In the genomic region with DNA sequence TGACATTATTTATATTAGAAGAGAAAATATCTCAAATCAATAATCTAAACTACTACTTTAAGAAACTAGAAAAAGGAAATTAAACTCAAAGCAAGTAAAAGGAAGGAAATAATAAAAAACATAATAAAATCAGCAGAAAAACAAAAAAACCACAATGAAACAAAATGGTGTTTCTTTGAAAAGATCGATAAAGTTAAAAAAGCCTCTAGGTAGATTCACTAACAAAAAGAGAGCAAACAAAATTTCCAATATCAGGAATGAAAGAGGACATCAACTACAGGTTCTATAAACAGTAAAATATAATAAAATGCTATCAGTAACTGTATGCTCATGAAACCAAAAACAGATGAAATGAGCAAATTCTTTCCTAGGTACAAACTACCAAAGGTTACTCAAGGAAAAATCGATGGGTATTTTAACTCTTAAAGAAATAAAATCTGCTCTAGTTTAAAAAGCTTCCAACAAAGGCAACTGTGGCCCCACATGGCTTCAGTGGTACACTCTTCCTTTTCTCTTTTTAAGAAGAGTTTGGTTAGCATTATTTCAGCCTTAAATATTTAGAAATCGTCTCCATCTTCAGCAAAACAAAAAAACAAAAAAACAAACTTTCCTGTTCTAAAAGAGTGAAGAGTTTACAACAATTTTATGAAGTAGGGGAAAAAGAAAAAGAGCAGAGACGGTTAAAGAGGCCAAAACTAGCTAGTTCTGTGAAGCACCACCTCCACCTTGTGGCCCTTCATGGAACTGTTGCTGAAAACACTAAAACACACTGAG, we compare ENCODE assay signal across 1 cellular context.
TF ChIP-seq lines count a peak whose summit lies in the region.

No MANE protein-coding gene starts in this region.

TF ChIP-seq in K562, 482 proteins besides CTCF, POLR2A, EP300 and RAD21 (continued from another document and continues in another):
- TF ChIP-seq, protein P1, sequence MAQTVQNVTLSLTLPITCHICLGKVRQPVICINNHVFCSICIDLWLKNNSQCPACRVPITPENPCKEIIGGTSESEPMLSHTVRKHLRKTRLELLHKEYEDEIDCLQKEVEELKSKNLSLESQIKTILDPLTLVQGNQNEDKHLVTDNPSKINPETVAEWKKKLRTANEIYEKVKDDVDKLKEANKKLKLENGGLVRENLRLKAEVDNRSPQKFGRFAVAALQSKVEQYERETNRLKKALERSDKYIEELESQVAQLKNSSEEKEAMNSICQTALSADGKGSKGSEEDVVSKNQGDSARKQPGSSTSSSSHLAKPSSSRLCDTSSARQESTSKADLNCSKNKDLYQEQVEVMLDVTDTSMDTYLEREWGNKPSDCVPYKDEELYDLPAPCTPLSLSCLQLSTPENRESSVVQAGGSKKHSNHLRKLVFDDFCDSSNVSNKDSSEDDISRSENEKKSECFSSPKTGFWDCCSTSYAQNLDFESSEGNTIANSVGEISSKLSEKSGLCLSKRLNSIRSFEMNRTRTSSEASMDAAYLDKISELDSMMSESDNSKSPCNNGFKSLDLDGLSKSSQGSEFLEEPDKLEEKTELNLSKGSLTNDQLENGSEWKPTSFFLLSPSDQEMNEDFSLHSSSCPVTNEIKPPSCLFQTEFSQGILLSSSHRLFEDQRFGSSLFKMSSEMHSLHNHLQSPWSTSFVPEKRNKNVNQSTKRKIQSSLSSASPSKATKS (CRISPR knock-in tag; IDR thresholded peaks at IDR 0.05) = no peak
- no peak for TF ChIP-seq HDAC2 (IDR thresholded peaks at IDR 0.05)
- TF ChIP-seq ZNF263 (CRISPR knock-in tag; IDR thresholded peaks at IDR 0.05; ENCODE audit: borderline replicate concordance) = no peak
- TF ChIP-seq, protein P2, sequence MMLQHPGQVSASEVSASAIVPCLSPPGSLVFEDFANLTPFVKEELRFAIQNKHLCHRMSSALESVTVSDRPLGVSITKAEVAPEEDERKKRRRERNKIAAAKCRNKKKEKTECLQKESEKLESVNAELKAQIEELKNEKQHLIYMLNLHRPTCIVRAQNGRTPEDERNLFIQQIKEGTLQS (IDR thresholded peaks at IDR 0.05) = no peak
- TF ChIP-seq, protein P2 (CRISPR knock-in tag; conservative IDR thresholded peaks at IDR 0.05) = no peak
- TF ChIP-seq, protein P3, sequence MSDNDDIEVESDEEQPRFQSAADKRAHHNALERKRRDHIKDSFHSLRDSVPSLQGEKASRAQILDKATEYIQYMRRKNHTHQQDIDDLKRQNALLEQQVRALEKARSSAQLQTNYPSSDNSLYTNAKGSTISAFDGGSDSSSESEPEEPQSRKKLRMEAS (CRISPR knock-in tag; IDR thresholded peaks at IDR 0.05) = no peak
- TF ChIP-seq MTA1 (IDR thresholded peaks at IDR 0.05; ENCODE audit: borderline replicate concordance) = no peak
- no peak for TF ChIP-seq TBP (optimal IDR thresholded peaks at IDR 0.05; ENCODE audit: low read depth, low read length)
- TF ChIP-seq NRF1 (conservative IDR thresholded peaks at IDR 0.05 in 1 of 2, IDR thresholded peaks at IDR 0.05 in 1 of 2) = no peak
- TF ChIP-seq, protein P4, sequence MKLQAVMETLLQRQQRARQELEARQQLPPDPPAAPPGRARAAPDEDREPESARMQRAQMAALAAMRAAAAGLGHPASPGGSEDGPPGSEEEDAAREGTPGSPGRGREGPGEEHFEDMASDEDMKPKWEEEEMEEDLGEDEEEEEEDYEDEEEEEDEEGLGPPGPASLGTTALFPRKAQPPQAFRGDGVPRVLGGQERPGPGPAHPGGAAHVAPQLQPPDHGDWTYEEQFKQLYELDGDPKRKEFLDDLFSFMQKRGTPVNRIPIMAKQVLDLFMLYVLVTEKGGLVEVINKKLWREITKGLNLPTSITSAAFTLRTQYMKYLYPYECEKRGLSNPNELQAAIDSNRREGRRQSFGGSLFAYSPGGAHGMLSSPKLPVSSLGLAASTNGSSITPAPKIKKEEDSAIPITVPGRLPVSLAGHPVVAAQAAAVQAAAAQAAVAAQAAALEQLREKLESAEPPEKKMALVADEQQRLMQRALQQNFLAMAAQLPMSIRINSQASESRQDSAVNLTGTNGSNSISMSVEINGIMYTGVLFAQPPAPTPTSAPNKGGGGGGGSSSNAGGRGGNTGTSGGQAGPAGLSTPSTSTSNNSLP (IDR thresholded peaks at IDR 0.05; ENCODE audit: borderline replicate concordance, low read depth, low read length) = no peak
- TF ChIP-seq ARNT (IDR thresholded peaks at IDR 0.05) = peak in 1 of 2 experiments; percentile 26; a peak in 1 of 4 replicates
- TF ChIP-seq ZNF444 (CRISPR knock-in tag; IDR thresholded peaks at IDR 0.05) = no peak
- TF ChIP-seq RNF2 (IDR thresholded peaks at IDR 0.05) = no peak
- TF ChIP-seq, protein P5, sequence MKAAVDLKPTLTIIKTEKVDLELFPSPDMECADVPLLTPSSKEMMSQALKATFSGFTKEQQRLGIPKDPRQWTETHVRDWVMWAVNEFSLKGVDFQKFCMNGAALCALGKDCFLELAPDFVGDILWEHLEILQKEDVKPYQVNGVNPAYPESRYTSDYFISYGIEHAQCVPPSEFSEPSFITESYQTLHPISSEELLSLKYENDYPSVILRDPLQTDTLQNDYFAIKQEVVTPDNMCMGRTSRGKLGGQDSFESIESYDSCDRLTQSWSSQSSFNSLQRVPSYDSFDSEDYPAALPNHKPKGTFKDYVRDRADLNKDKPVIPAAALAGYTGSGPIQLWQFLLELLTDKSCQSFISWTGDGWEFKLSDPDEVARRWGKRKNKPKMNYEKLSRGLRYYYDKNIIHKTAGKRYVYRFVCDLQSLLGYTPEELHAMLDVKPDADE (conservative IDR thresholded peaks at IDR 0.05; ENCODE audit: control insufficient read depth, low read depth, low read length) = no peak
- TF ChIP-seq ZNF274 (IDR thresholded peaks at IDR 0.05; ENCODE audit: borderline replicate concordance, low read depth, low read length) = no peak
- TF ChIP-seq CEBPB (tag; IDR thresholded peaks at IDR 0.05) = no peak
- no peak for TF ChIP-seq ZEB2 (IDR thresholded peaks at IDR 0.05)
- peak; percentile 77 for TF ChIP-seq ARID2 (IDR thresholded peaks at IDR 0.05)
- TF ChIP-seq, protein P6, sequence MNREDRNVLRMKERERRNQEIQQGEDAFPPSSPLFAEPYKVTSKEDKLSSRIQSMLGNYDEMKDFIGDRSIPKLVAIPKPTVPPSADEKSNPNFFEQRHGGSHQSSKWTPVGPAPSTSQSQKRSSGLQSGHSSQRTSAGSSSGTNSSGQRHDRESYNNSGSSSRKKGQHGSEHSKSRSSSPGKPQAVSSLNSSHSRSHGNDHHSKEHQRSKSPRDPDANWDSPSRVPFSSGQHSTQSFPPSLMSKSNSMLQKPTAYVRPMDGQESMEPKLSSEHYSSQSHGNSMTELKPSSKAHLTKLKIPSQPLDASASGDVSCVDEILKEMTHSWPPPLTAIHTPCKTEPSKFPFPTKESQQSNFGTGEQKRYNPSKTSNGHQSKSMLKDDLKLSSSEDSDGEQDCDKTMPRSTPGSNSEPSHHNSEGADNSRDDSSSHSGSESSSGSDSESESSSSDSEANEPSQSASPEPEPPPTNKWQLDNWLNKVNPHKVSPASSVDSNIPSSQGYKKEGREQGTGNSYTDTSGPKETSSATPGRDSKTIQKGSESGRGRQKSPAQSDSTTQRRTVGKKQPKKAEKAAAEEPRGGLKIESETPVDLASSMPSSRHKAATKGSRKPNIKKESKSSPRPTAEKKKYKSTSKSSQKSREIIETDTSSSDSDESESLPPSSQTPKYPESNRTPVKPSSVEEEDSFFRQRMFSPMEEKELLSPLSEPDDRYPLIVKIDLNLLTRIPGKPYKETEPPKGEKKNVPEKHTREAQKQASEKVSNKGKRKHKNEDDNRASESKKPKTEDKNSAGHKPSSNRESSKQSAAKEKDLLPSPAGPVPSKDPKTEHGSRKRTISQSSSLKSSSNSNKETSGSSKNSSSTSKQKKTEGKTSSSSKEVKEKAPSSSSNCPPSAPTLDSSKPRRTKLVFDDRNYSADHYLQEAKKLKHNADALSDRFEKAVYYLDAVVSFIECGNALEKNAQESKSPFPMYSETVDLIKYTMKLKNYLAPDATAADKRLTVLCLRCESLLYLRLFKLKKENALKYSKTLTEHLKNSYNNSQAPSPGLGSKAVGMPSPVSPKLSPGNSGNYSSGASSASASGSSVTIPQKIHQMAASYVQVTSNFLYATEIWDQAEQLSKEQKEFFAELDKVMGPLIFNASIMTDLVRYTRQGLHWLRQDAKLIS (CRISPR knock-in tag; IDR thresholded peaks at IDR 0.05) = no peak
- TF ChIP-seq ZNF133 (CRISPR knock-in tag; IDR thresholded peaks at IDR 0.05) = no peak
- no peak for TF ChIP-seq SIN3B (IDR thresholded peaks at IDR 0.05; ENCODE audit: low read depth)
- TF ChIP-seq TAF9B (IDR thresholded peaks at IDR 0.05; ENCODE audit: partially characterized antibody) = no peak
- TF ChIP-seq, protein P7, sequence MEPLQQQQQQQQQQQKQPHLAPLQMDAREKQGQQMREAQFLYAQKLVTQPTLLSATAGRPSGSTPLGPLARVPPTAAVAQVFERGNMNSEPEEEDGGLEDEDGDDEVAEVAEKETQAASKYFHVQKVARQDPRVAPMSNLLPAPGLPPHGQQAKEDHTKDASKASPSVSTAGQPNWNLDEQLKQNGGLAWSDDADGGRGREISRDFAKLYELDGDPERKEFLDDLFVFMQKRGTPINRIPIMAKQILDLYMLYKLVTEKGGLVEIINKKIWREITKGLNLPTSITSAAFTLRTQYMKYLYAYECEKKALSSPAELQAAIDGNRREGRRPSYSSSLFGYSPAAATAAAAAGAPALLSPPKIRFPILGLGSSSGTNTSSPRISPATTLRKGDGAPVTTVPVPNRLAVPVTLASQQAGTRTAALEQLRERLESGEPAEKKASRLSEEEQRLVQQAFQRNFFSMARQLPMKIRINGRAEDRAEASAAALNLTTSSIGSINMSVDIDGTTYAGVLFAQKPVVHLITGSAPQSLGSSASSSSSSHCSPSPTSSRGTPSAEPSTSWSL (CRISPR knock-in tag; IDR thresholded peaks at IDR 0.05; ENCODE audit: borderline replicate concordance) = no peak
- TF ChIP-seq BRD9 (IDR thresholded peaks at IDR 0.05; ENCODE audit: low read depth, partially characterized antibody) = peak; percentile 48
- no peak for TF ChIP-seq SRSF7 (optimal IDR thresholded peaks at IDR 0.05; ENCODE audit: low read depth, low read length)
- no peak for TF ChIP-seq TCF7 (IDR thresholded peaks at IDR 0.05; ENCODE audit: borderline replicate concordance)
- TF ChIP-seq, protein P8, sequence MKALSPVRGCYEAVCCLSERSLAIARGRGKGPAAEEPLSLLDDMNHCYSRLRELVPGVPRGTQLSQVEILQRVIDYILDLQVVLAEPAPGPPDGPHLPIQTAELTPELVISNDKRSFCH (CRISPR knock-in tag; IDR thresholded peaks at IDR 0.05) = no peak
- TF ChIP-seq, protein P8 (tag; IDR thresholded peaks at IDR 0.05) = no peak
- TF ChIP-seq LEF1 (IDR thresholded peaks at IDR 0.05) = no peak
- TF ChIP-seq NCOR1 (IDR thresholded peaks at IDR 0.05) = 0 out of 2 replicates have a peak, but pooled peaks have one; percentile 3
- no peak for TF ChIP-seq KLF6 (CRISPR knock-in tag; IDR thresholded peaks at IDR 0.05; ENCODE audit: borderline replicate concordance)
- no peak for TF ChIP-seq FOS (IDR thresholded peaks at IDR 0.05; ENCODE audit: extremely low read depth, insufficient read length)
- TF ChIP-seq PPARD (CRISPR knock-in tag; IDR thresholded peaks at IDR 0.05) = no peak
- no peak for TF ChIP-seq CBFA2T3 (IDR thresholded peaks at IDR 0.05)
- no peak for TF ChIP-seq SMAD4 (CRISPR knock-in tag; conservative IDR thresholded peaks at IDR 0.05)
- TF ChIP-seq ZSCAN32 (CRISPR knock-in tag; IDR thresholded peaks at IDR 0.05) = no peak
